ENCODE assay signal across 8 cellular contexts in genomic region chr10:65570143-65571010, GRCh38.
A peak's percentile ranks its signal among the peaks of the same experiment; 100 is the strongest.
DNase-seq lines count a peak whose midpoint lies in the region; ATAC-seq, FAIRE-seq and TF ChIP-seq lines count a peak whose summit lies in the region.

No MANE protein-coding gene starts in this region.

- TF ChIP-seq EP300 in K562 (IDR thresholded peaks at IDR 0.05; ENCODE audit: low read length): no peak

- intact Hi-C loops in K562 (cut with micrococcal nuclease): no loop called here

- no peaks in the 10 kb centered on the region for H3K9me1 ChIP-seq in K562 (ENCODE audit: control insufficient read depth, insufficient read depth, low read length)

- DNase-seq in H7 (peak; percentile 20), NCI-H2196 (lab: John Stamatoyannopoulos, UW; ENCODE audit: unreplicated experiment) (peak; percentile 32), K562 (ENCODE audit: extremely low read depth in 1 of 4, low spot score in 3 of 4) (peak in 1 of 4 experiments; percentile 8), iPS-NIHi7 (ENCODE audit: extremely low spot score) (peak; percentile 64)

- H3K9ac ChIP-seq in K562 (ENCODE audit: insufficient read depth in 1 of 2, low read depth in 2 of 2, low read length in 2 of 2) (no peak overlapping the region), subcutaneous abdominal adipose tissue (ENCODE audit: low read length in 5 of 5) (peak overlapping the region in 4 of 5 donors; percentile 35 to 72 (median 47))

- no peak overlapping the region for H2AFZ ChIP-seq in K562 (ENCODE audit: low read depth, low read length)

- no peaks in the 10 kb centered on the region for H3K4me1 ChIP-seq in K562 (replicated peaks in 1 of 2; ENCODE audit: control insufficient read depth in 2 of 2, insufficient read depth in 2 of 2, low read length in 2 of 2)
- peaks cover 0 to 12% (median 6%) of the 10 kb centered on the region in 5 donors for H3K4me1 ChIP-seq in subcutaneous abdominal adipose tissue (ENCODE audit: control insufficient read depth in 5 of 5, insufficient read depth in 5 of 5, low read length in 5 of 5)

- H4K20me1 ChIP-seq in K562 (replicated peaks; ENCODE audit: control insufficient read depth, insufficient read depth, low read length): no peaks in the 10 kb centered on the region

- ATAC-seq in K562: no peak
- no peak for ATAC-seq in HG03439 (IDR thresholded peaks at IDR 0.05; ENCODE audit: unreplicated experiment)
- ATAC-seq in HG03342 (IDR thresholded peaks at IDR 0.05; ENCODE audit: unreplicated experiment): no peak
- no peak for ATAC-seq in GM19035 (IDR thresholded peaks at IDR 0.05; ENCODE audit: unreplicated experiment)

- POLR2A ChIA-PET in K562 (lab: Yijun Ruan, JAX): interaction anchor here (1.0 kb wide), 1 partner anchor 11 kb away, joined by 3 read pairs; no protein-coding TSS in a partner anchor

- H3K4me2 ChIP-seq in K562 (ENCODE audit: insufficient read depth, low read length): no peak overlapping the region

- in situ Hi-C loops in K562 (cut with MboI): no loop called here

- WGBS in K562 (ENCODE audit: insufficient coverage, low coverage, missing lambda C conversion rate): 2% methylated on average over 20 of the region's 20 CpGs

- TF ChIP-seq POLR2A in K562 (conservative IDR thresholded peaks at IDR 0.05): no peak

- CTCF ChIA-PET in K562 (lab: Yijun Ruan, JAX; ENCODE audit: low intra/inter-chr PET ratio): no interaction called here

- H3K4me3 ChIP-seq in H7 (ENCODE audit: insufficient read depth, low read depth, low read length): peak overlapping the region; percentile 59
- no peak overlapping the region for H3K4me3 ChIP-seq in K562
- H3K4me3 ChIP-seq in subcutaneous abdominal adipose tissue (ENCODE audit: low read depth in 1 of 5, low read length in 5 of 5): peak overlapping the region; percentile 58 to 84 (median 75)

- H3K27ac ChIP-seq in K562 (ENCODE audit: extremely low read depth, low read depth, low read length) (no peak overlapping the region), subcutaneous abdominal adipose tissue (ENCODE audit: low read depth, low read length) (no peak overlapping the region)

- H3K36me3 ChIP-seq in H7 (replicated peaks; ENCODE audit: control insufficient read depth, insufficient read depth, low read length) (peaks cover 5% of the 10 kb centered on the region), K562 (ENCODE audit: control insufficient read depth, insufficient read depth, low read length) (no peaks in the 10 kb centered on the region), subcutaneous abdominal adipose tissue (ENCODE audit: control insufficient read depth in 5 of 5, insufficient read depth in 5 of 5, low read length in 5 of 5) (no peaks in the 10 kb centered on the region)

- no peak for FAIRE-seq in K562 (lab: Jason Lieb, UNC)

- H3K9me3 ChIP-seq in K562 (replicated peaks; ENCODE audit: control insufficient read depth, insufficient read depth, low read depth, low read length) (no peaks in the 10 kb centered on the region; the same call in 1 of the 2 replicates), subcutaneous abdominal adipose tissue (ENCODE audit: control insufficient read depth in 5 of 5, low read length in 5 of 5) (no peaks in the 10 kb centered on the region)

- H3K27me3 ChIP-seq in H7 (ENCODE audit: control insufficient read depth, insufficient read depth, low read length) (no peaks in the 10 kb centered on the region), K562 (ENCODE audit: control insufficient read depth in 2 of 2, insufficient read depth in 2 of 2, low read length in 2 of 2) (no peaks in the 10 kb centered on the region), subcutaneous abdominal adipose tissue (ENCODE audit: control insufficient read depth in 5 of 5, insufficient read depth in 4 of 5, low read length in 5 of 5) (peaks cover 0 to 6% (median 0%) of the 10 kb centered on the region in 5 donors)

- no peaks in the 10 kb centered on the region for H3K79me2 ChIP-seq in K562 (ENCODE audit: control insufficient read depth, insufficient read depth, low read length)

- BruUV-seq in K562 (replicated peaks; lab: Mats Ljungman, UMichigan): no TSS peak

- no peak for TF ChIP-seq CTCF in K562 (IDR thresholded peaks at IDR 0.05 in 2 of 3, conservative IDR thresholded peaks at IDR 0.05 in 1 of 3; ENCODE audit: insufficient read depth in 2 of 3, low read depth in 1 of 3, low read length in 3 of 3)

- TF ChIP-seq RAD21 in K562 (CRISPR knock-in tag; conservative IDR thresholded peaks at IDR 0.05 in 1 of 2, IDR thresholded peaks at IDR 0.05 in 1 of 2): no peak

TF ChIP-seq in K562, 482 proteins besides CTCF, POLR2A, EP300 and RAD21:
- TF ChIP-seq MECOM (CRISPR knock-in tag; IDR thresholded peaks at IDR 0.05) (no peak), NFE2 (IDR thresholded peaks at IDR 0.05; ENCODE audit: low read depth) (no peak), E2F3 (CRISPR knock-in tag; IDR thresholded peaks at IDR 0.05) (no peak), ZC3H8 (IDR thresholded peaks at IDR 0.05) (no peak), MAX (CRISPR knock-in tag; IDR thresholded peaks at IDR 0.05) (no peak), DLX4 (CRISPR knock-in tag; IDR thresholded peaks at IDR 0.05) (no peak), TAF15 (IDR thresholded peaks at IDR 0.05; ENCODE audit: low read depth, low read length) (no peak), NRF1 (conservative IDR thresholded peaks at IDR 0.05 in 1 of 2, IDR thresholded peaks at IDR 0.05 in 1 of 2) (peak; percentile 64 to 74), PHF8 (IDR thresholded peaks at IDR 0.05; ENCODE audit: borderline replicate concordance, low read length) (peak; percentile 52; the same call in 1 of the 2 replicates), POLR2B (IDR thresholded peaks at IDR 0.05; ENCODE audit: low read depth, partially characterized antibody) (no peak), ZNF668 (CRISPR knock-in tag; IDR thresholded peaks at IDR 0.05) (no peak), PRMT5 (CRISPR knock-in tag; IDR thresholded peaks at IDR 0.05) (no peak), PHF21A (IDR thresholded peaks at IDR 0.05; ENCODE audit: borderline replicate concordance, low read depth) (no peak), ZFX (CRISPR knock-in tag; IDR thresholded peaks at IDR 0.05) (0 out of 2 replicates have a peak, but pooled peaks have one; percentile 22)
- TF ChIP-seq, protein P1, sequence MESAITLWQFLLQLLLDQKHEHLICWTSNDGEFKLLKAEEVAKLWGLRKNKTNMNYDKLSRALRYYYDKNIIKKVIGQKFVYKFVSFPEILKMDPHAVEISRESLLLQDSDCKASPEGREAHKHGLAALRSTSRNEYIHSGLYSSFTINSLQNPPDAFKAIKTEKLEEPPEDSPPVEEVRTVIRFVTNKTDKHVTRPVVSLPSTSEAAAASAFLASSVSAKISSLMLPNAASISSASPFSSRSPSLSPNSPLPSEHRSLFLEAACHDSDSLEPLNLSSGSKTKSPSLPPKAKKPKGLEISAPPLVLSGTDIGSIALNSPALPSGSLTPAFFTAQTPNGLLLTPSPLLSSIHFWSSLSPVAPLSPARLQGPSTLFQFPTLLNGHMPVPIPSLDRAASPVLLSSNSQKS (CRISPR knock-in tag; IDR thresholded peaks at IDR 0.05): no peak
- TF ChIP-seq, protein P2, sequence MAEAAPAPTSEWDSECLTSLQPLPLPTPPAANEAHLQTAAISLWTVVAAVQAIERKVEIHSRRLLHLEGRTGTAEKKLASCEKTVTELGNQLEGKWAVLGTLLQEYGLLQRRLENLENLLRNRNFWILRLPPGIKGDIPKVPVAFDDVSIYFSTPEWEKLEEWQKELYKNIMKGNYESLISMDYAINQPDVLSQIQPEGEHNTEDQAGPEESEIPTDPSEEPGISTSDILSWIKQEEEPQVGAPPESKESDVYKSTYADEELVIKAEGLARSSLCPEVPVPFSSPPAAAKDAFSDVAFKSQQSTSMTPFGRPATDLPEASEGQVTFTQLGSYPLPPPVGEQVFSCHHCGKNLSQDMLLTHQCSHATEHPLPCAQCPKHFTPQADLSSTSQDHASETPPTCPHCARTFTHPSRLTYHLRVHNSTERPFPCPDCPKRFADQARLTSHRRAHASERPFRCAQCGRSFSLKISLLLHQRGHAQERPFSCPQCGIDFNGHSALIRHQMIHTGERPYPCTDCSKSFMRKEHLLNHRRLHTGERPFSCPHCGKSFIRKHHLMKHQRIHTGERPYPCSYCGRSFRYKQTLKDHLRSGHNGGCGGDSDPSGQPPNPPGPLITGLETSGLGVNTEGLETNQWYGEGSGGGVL (CRISPR knock-in tag; IDR thresholded peaks at IDR 0.05): no peak

Comparison
In these comparisons a context has a peak if more than half of its experiments do, and no peak if none do; other contexts are left out.
1. H3K9ac ChIP-seq: peak in subcutaneous abdominal adipose tissue (4 of 5); none in K562 (0 of 2).